21 cellular contexts compared by ENCODE assay signal in genomic region chr17:17183744-17184143, GRCh38. TPM values are rescaled to one million over a fixed set of nuclear protein-coding genes. Genes with fewer than 3 reads are reported as not detected.
DNase-seq lines count a peak whose midpoint lies in the region; ATAC-seq and TF ChIP-seq lines count a peak whose summit lies in the region.
"Had no signal": no experiment of that assay in that cellular context is flagged by ENCODE, and none has a peak within 500 bp of the region (broad histone marks: within the 10 kb centered on the region; RNA-seq: fewer than 3 reads in every experiment).

No MANE protein-coding gene starts in this region.

- ATAC-seq in left ventricle myocardium superior (peak; percentile 69), upper lobe of right lung (peak; percentile 55), gastroesophageal sphincter (no peak), right lobe of liver (no peak)
- ATAC-seq in stimulated activated naive B cell treated with anti-CD40 and anti-IgM and Interleukin-4, amounts not matched to agents 10 μg/mL and 1 μg/mL and 100 μg/mL, for 72 hours (replicated peaks) = no peak
- ATAC-seq: HepG2; stimulated activated naive CD8-positive, alpha-beta T cell treated with anti-CD3 and anti-CD28 coated beads, Interleukin-15, Interleukin-2, amounts not matched to agents 100 U/mL and 50 U/mL, for 24 hours had no signal

- peaks cover 89% of the 10 kb centered on the region for H3K4me1 Mint-ChIP-seq in activated naive CD4-positive, alpha-beta T cell treated with anti-CD3 and anti-CD28 coated beads, Interleukin-2, amount 50 U/mL, for 24 hours
- H3K4me1 Mint-ChIP-seq in activated T-helper 1 cell treated with anti-CD3 and anti-CD28 coated beads, Interleukin-12 subunit alpha, Interleukin-12 subunit beta, Interleukin-2, Interleukin-4 antibody, amounts not matched to agents 30 ng/mL and 10 ng/mL and 1 ng/mL, durations not matched to agents 14 hours and 24 hours and 36 hours (ENCODE audit: low read depth) = peaks cover 77% of the 10 kb centered on the region
- H3K4me1 Mint-ChIP-seq in stimulated activated naive B cell treated with anti-CD40 and anti-IgM and Interleukin-4, amounts not matched to agents 10 μg/mL and 1 μg/mL and 100 μg/mL, for 72 hours = peaks cover 36 to 69% of the 10 kb centered on the region in 2 donors

- DNase-seq in activated naive CD4-positive, alpha-beta T cell treated with Interleukin-2 at 50 U/mL for 16 hours = no peak
- DNase-seq in activated T-helper 1 cell treated with anti-CD3 and anti-CD28 coated beads, Interleukin-12 subunit alpha, Interleukin-12 subunit beta, Interleukin-2, Interleukin-4 antibody, amounts not matched to agents 30 ng/mL and 10 ng/mL and 1 ng/mL, durations not matched to agents 14 hours and 24 hours and 36 hours (ENCODE audit: low spot score) = no peak
- DNase-seq in left ventricle myocardium superior (no peak), upper lobe of right lung (no peak), right lobe of liver (no peak)
- no peak for DNase-seq in stimulated activated naive B cell treated with anti-CD40 and anti-IgM and Interleukin-4, amounts not matched to agents 10 μg/mL and 1 μg/mL and 100 μg/mL, for 72 hours
- DNase-seq: activated CD4-positive, CD25-positive, alpha-beta regulatory T cell treated with anti-CD3 and anti-CD28 coated beads, Interleukin-2, amount 50 U/mL, for 72 hours; EL; HCEC 1CT; hypothalamus; kidney; NCI-H1417 treated with DMSO at 0.1 percent for 48 hours; NCI-H748 treated with DMSO at 0.1 percent for 48 hours; OCI-M1; retina; stimulated activated naive CD8-positive, alpha-beta T cell treated with anti-CD3 and anti-CD28 coated beads, Interleukin-15, Interleukin-2, amounts not matched to agents 100 U/mL and 50 U/mL, for 24 hours had no signal

- WGBS in gastroesophageal sphincter (ENCODE audit: low coverage in 1 of 2), 2 donors = 86 to 88% methylated on average over 2 of the region's 4 CpGs
- 83% methylated on average over 2 of the region's 4 CpGs for WGBS in right lobe of liver (ENCODE audit: insufficient coverage, low coverage, low lambda C conversion rate, missing lambda C conversion rate)

- no peaks in the 10 kb centered on the region for H3K27me3 ChIP-seq in upper lobe of right lung
- no peaks in the 10 kb centered on the region for H3K27me3 ChIP-seq in gastroesophageal sphincter
- no peaks in the 10 kb centered on the region for H3K27me3 ChIP-seq in right lobe of liver
- H3K27me3 ChIP-seq: ascending aorta had no signal

- TF ChIP-seq EP300 in gastroesophageal sphincter (IDR thresholded peaks at IDR 0.05) = no peak

- H3K4me1 ChIP-seq in upper lobe of right lung (peaks cover 18% of the 10 kb centered on the region), gastroesophageal sphincter (peaks cover 0 to 25% (median 0%) of the 10 kb centered on the region in 3 donors), right lobe of liver (no peaks in the 10 kb centered on the region)

- peak overlapping the region; percentile 19 for H3K4me3 Mint-ChIP-seq in activated naive CD4-positive, alpha-beta T cell treated with anti-CD3 and anti-CD28 coated beads, Interleukin-2, amount 50 U/mL, for 24 hours
- H3K4me3 Mint-ChIP-seq in activated T-helper 1 cell treated with anti-CD3 and anti-CD28 coated beads, Interleukin-12 subunit alpha, Interleukin-12 subunit beta, Interleukin-2, Interleukin-4 antibody, amounts not matched to agents 30 ng/mL and 10 ng/mL and 1 ng/mL, durations not matched to agents 14 hours and 24 hours and 36 hours = peak overlapping the region; percentile 78
- H3K4me3 Mint-ChIP-seq in stimulated activated naive B cell treated with anti-CD40 and anti-IgM and Interleukin-4, amounts not matched to agents 10 μg/mL and 1 μg/mL and 100 μg/mL, for 72 hours = no peak overlapping the region
- H3K4me3 Mint-ChIP-seq: type B pancreatic cell had no signal

- H3K27ac Mint-ChIP-seq in activated naive CD4-positive, alpha-beta T cell treated with anti-CD3 and anti-CD28 coated beads, Interleukin-2, amount 50 U/mL, for 24 hours = peak overlapping the region; percentile 55
- H3K27ac Mint-ChIP-seq in activated T-helper 1 cell treated with anti-CD3 and anti-CD28 coated beads, Interleukin-12 subunit alpha, Interleukin-12 subunit beta, Interleukin-2, Interleukin-4 antibody, amounts not matched to agents 30 ng/mL and 10 ng/mL and 1 ng/mL, durations not matched to agents 14 hours and 24 hours and 36 hours = peak overlapping the region; percentile 64
- H3K27ac Mint-ChIP-seq in stimulated activated naive B cell treated with anti-CD40 and anti-IgM and Interleukin-4, amounts not matched to agents 10 μg/mL and 1 μg/mL and 100 μg/mL, for 72 hours = no peak overlapping the region
- H3K27ac Mint-ChIP-seq: type B pancreatic cell had no signal

- H3K4me3 ChIP-seq in upper lobe of right lung (no peak overlapping the region), gastroesophageal sphincter (no peak overlapping the region), right lobe of liver (no peak overlapping the region)
- H3K4me3 ChIP-seq: ascending aorta had no signal

- H3K27ac ChIP-seq in upper lobe of right lung (no peak overlapping the region), gastroesophageal sphincter (no peak overlapping the region), right lobe of liver (no peak overlapping the region)
- H3K27ac ChIP-seq: ascending aorta had no signal

- H3K9me3 ChIP-seq in upper lobe of right lung (no peaks in the 10 kb centered on the region), gastroesophageal sphincter (no peaks in the 10 kb centered on the region), right lobe of liver (no peaks in the 10 kb centered on the region)
- H3K9me3 ChIP-seq: ascending aorta had no signal

- TF ChIP-seq CTCF in upper lobe of right lung (IDR thresholded peaks at IDR 0.05) (no peak), gastroesophageal sphincter (IDR thresholded peaks at IDR 0.05) (no peak), right lobe of liver (IDR thresholded peaks at IDR 0.05) (no peak)

- TF ChIP-seq POLR2A in gastroesophageal sphincter (IDR thresholded peaks at IDR 0.05) (no peak), right lobe of liver (IDR thresholded peaks at IDR 0.05) (no peak)

- no peaks in the 10 kb centered on the region for H3K9me3 Mint-ChIP-seq in activated naive CD4-positive, alpha-beta T cell treated with anti-CD3 and anti-CD28 coated beads, Interleukin-2, amount 50 U/mL, for 24 hours
- no peaks in the 10 kb centered on the region for H3K9me3 Mint-ChIP-seq in activated T-helper 1 cell treated with anti-CD3 and anti-CD28 coated beads, Interleukin-12 subunit alpha, Interleukin-12 subunit beta, Interleukin-2, Interleukin-4 antibody, amounts not matched to agents 30 ng/mL and 10 ng/mL and 1 ng/mL, durations not matched to agents 14 hours and 24 hours and 36 hours
- H3K9me3 Mint-ChIP-seq in stimulated activated naive B cell treated with anti-CD40 and anti-IgM and Interleukin-4, amounts not matched to agents 10 μg/mL and 1 μg/mL and 100 μg/mL, for 72 hours = no peaks in the 10 kb centered on the region
- H3K9me3 Mint-ChIP-seq: type B pancreatic cell had no signal

- H3K27me3 Mint-ChIP-seq in activated naive CD4-positive, alpha-beta T cell treated with anti-CD3 and anti-CD28 coated beads, Interleukin-2, amount 50 U/mL, for 24 hours = no peaks in the 10 kb centered on the region
- H3K27me3 Mint-ChIP-seq in activated T-helper 1 cell treated with anti-CD3 and anti-CD28 coated beads, Interleukin-12 subunit alpha, Interleukin-12 subunit beta, Interleukin-2, Interleukin-4 antibody, amounts not matched to agents 30 ng/mL and 10 ng/mL and 1 ng/mL, durations not matched to agents 14 hours and 24 hours and 36 hours (ENCODE audit: insufficient read depth) = no peaks in the 10 kb centered on the region
- H3K27me3 Mint-ChIP-seq in stimulated activated naive B cell treated with anti-CD40 and anti-IgM and Interleukin-4, amounts not matched to agents 10 μg/mL and 1 μg/mL and 100 μg/mL, for 72 hours = no peaks in the 10 kb centered on the region
- H3K27me3 Mint-ChIP-seq: type B pancreatic cell had no signal

- intact Hi-C loops in activated T-helper 1 cell treated with anti-CD3 and anti-CD28 coated beads, Interleukin-12 subunit alpha, Interleukin-12 subunit beta, Interleukin-2, Interleukin-4 antibody, amounts not matched to agents 30 ng/mL and 10 ng/mL and 1 ng/mL, durations not matched to agents 14 hours and 24 hours and 36 hours (cut with micrococcal nuclease) = loop anchor here (2.0 to 5.0 kb wide), 2 partner anchors 139 to 409 kb away; partner anchors contain the start of gene PEMT
- intact Hi-C loops in left ventricle myocardium superior (cut with micrococcal nuclease) (no loop called here), upper lobe of right lung (cut with DNase I) (no loop called here), right lobe of liver (cut with DNase I) (no loop called here)

- H3K36me3 Mint-ChIP-seq in activated naive CD4-positive, alpha-beta T cell treated with anti-CD3 and anti-CD28 coated beads, Interleukin-2, amount 50 U/mL, for 24 hours = peaks cover 12% of the 10 kb centered on the region
- peaks cover 49% of the 10 kb centered on the region for H3K36me3 Mint-ChIP-seq in activated T-helper 1 cell treated with anti-CD3 and anti-CD28 coated beads, Interleukin-12 subunit alpha, Interleukin-12 subunit beta, Interleukin-2, Interleukin-4 antibody, amounts not matched to agents 30 ng/mL and 10 ng/mL and 1 ng/mL, durations not matched to agents 14 hours and 24 hours and 36 hours (ENCODE audit: low read depth)
- peaks cover 45 to 61% of the 10 kb centered on the region in 2 donors for H3K36me3 Mint-ChIP-seq in stimulated activated naive B cell treated with anti-CD40 and anti-IgM and Interleukin-4, amounts not matched to agents 10 μg/mL and 1 μg/mL and 100 μg/mL, for 72 hours

- H3K36me3 ChIP-seq in upper lobe of right lung (peaks cover 73% of the 10 kb centered on the region), gastroesophageal sphincter (peaks cover 0 to 86% of the 10 kb centered on the region in 2 donors), right lobe of liver (peaks cover 0 to 49% (median 12%) of the 10 kb centered on the region in 4 donors)

RNA-seq across cellular contexts. Expression of gene PLD6, which starts 22.4 kb away (rescaled TPM):
- 18.5 and 20.5 TPM in 2 replicates for total RNA-seq in activated T-helper 1 cell treated with anti-CD3 and anti-CD28 coated beads, Interleukin-12 subunit alpha, Interleukin-12 subunit beta, Interleukin-2, Interleukin-4 antibody, amounts not matched to agents 30 ng/mL and 10 ng/mL and 1 ng/mL, durations not matched to agents 14 hours and 24 hours and 36 hours
- total RNA-seq in left ventricle myocardium superior (11.5 TPM), upper lobe of right lung (4.9 TPM), gastroesophageal sphincter (10 to 100 TPM in 2 of 4 donors, 1 to 10 TPM in 2; 7.1 to 20.7 (median 9.3) TPM), right lobe of liver (1 to 10 TPM in 5 of 6 experiments, under 1 TPM in 1; 0.68 to 3.6 (median 2.8) TPM)

RNA-seq across cellular contexts. Expression of gene FLCN, which starts 53.2 kb away (rescaled TPM):
- 35.5 and 36.4 TPM in 2 replicates for total RNA-seq in activated T-helper 1 cell treated with anti-CD3 and anti-CD28 coated beads, Interleukin-12 subunit alpha, Interleukin-12 subunit beta, Interleukin-2, Interleukin-4 antibody, amounts not matched to agents 30 ng/mL and 10 ng/mL and 1 ng/mL, durations not matched to agents 14 hours and 24 hours and 36 hours
- total RNA-seq in left ventricle myocardium superior (63.3 TPM), upper lobe of right lung (106 TPM), gastroesophageal sphincter (10 to 100 TPM; 24.8 to 91.5 (median 46.6) TPM), right lobe of liver (10 to 100 TPM; 25.4 to 44.3 (median 35.9) TPM)

Comparison
In these comparisons a context has a peak if more than half of its experiments do, and no peak if none do; other contexts are left out.
1. H3K4me3 Mint-ChIP-seq: peak in activated naive CD4-positive, alpha-beta T cell treated with anti-CD3 and anti-CD28 coated beads, Interleukin-2, amount 50 U/mL, for 24 hours (single experiment) and activated T-helper 1 cell treated with anti-CD3 and anti-CD28 coated beads, Interleukin-12 subunit alpha, Interleukin-12 subunit beta, Interleukin-2, Interleukin-4 antibody, amounts not matched to agents 30 ng/mL and 10 ng/mL and 1 ng/mL, durations not matched to agents 14 hours and 24 hours and 36 hours (single experiment); none in stimulated activated naive B cell treated with anti-CD40 and anti-IgM and Interleukin-4, amounts not matched to agents 10 μg/mL and 1 μg/mL and 100 μg/mL, for 72 hours (0 of 2).
2. ATAC-seq: peak in left ventricle myocardium superior (single experiment) and upper lobe of right lung (single experiment); none in gastroesophageal sphincter (single experiment), stimulated activated naive B cell treated with anti-CD40 and anti-IgM and Interleukin-4, amounts not matched to agents 10 μg/mL and 1 μg/mL and 100 μg/mL, for 72 hours (0 of 2) and right lobe of liver (0 of 4).